Comparison of ENCODE assay signal across 9 cellular contexts in the genomic region with DNA sequence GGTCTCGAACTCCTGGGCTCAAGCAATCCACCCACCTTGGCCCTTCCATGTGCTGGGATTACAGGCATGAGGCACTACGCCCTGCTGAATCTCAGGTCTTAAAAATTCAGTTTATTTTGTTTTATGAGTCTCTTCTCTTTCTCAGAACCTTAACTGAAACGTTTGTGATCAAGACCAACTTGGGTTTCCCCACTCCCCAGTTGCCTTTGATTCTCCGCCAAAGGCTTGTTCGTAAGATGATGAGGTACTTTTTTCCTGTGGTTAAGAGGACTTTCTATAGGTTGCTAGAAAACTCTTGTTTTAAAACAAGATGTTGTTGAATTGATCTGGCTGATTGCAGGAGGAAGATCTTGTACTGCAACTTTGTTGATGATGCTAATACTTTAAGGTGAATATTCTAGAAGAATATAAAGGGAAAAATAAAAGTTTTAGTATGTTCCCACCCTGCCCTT. TPM values are rescaled to one million over a fixed set of nuclear protein-coding genes. Genes with fewer than 3 reads are reported as not detected.
DNase-seq lines count a peak whose midpoint lies in the region; ATAC-seq, FAIRE-seq and TF ChIP-seq lines count a peak whose summit lies in the region.
"Had no signal": no experiment of that assay in that cellular context is flagged by ENCODE, and none has a peak within 500 bp of the region (broad histone marks: within the 10 kb centered on the region; RNA-seq: fewer than 3 reads in every experiment).

No MANE protein-coding gene starts in this region.

- DNase-seq in GM12878 (ENCODE audit: low read depth, low spot score) (peak; percentile 90), suprapubic skin (ENCODE audit: low spot score in 2 of 2) (no peak), NCI-H1930 (lab: John Stamatoyannopoulos, UW) (no peak), NCI-H128 (lab: John Stamatoyannopoulos, UW; ENCODE audit: unreplicated experiment) (no peak)
- DNase-seq in stimulated activated CD4-positive, alpha-beta T cell treated with anti-CD3 and anti-CD28 coated beads, TNF-alpha, amount 100 ng/mL, for 4 hours (ENCODE audit: low read depth in 3 of 3), result peak; percentile 6 to 49 (median 48)

- H3K36me3 ChIP-seq in ACC112 (ENCODE audit: insufficient read depth, low read length), result peaks cover 20% of the 10 kb centered on the region
- H3K36me3 ChIP-seq in GM12878 (ENCODE audit: control insufficient read depth in 2 of 2, insufficient read depth in 2 of 2, low read length in 1 of 2), result peaks cover 2 to 3% of the 10 kb centered on the region in 2 experiments; a peak in 2 of 4 replicates
- no peaks in the 10 kb centered on the region for H3K36me3 ChIP-seq in suprapubic skin

- H3K27me3 Mint-ChIP-seq in T-helper 1 cell treated with Interleukin-12 subunit alpha and Interleukin-12 subunit beta and Interleukin-4 antibody, amounts not matched to agents 30 μg/mL and 1 μg/mL, for 36 hours (ENCODE audit: low read depth), result no peaks in the 10 kb centered on the region

- H3K27ac ChIP-seq in ACC112 (ENCODE audit: low read depth, low read length), result 0 out of 2 replicates have a peak overlapping the region, but pooled peaks have one; percentile 22
- peak overlapping the region; percentile 85 for H3K27ac ChIP-seq in GM12878 (ENCODE audit: control insufficient read depth, insufficient read depth)
- H3K27ac ChIP-seq in suprapubic skin, result no peak overlapping the region
- H3K27ac ChIP-seq: C4-2B had no signal

- H3K4me1 ChIP-seq in ACC112 (ENCODE audit: control insufficient read depth, insufficient read depth, low read length, unreplicated experiment), result peaks cover 27% of the 10 kb centered on the region
- peaks cover 22% of the 10 kb centered on the region for H3K4me1 ChIP-seq in GM12878 (ENCODE audit: control insufficient read depth, insufficient read depth, low read length)
- peaks cover 23% of the 10 kb centered on the region for H3K4me1 ChIP-seq in suprapubic skin

- peaks cover 24% of the 10 kb centered on the region for H3K9me3 Mint-ChIP-seq in T-helper 1 cell treated with Interleukin-12 subunit alpha and Interleukin-12 subunit beta and Interleukin-4 antibody, amounts not matched to agents 30 μg/mL and 1 μg/mL, for 36 hours

- H3K9ac ChIP-seq in GM12878 (ENCODE audit: control insufficient read depth, insufficient read depth, low read length), result peak overlapping the region; percentile 42; the same call in 1 of the 2 replicates

- H3K36me3 Mint-ChIP-seq in T-helper 1 cell treated with Interleukin-12 subunit alpha and Interleukin-12 subunit beta and Interleukin-4 antibody, amounts not matched to agents 30 μg/mL and 1 μg/mL, for 36 hours (ENCODE audit: low read depth), result peaks cover 49% of the 10 kb centered on the region

- no peaks in the 10 kb centered on the region for H3K27me3 ChIP-seq in ACC112 (ENCODE audit: insufficient read depth, low read length)
- H3K27me3 ChIP-seq in GM12878 (replicated peaks in 1 of 2; ENCODE audit: control insufficient read depth in 2 of 2, insufficient read depth in 2 of 2, low read length in 1 of 2), result no peaks in the 10 kb centered on the region
- H3K27me3 ChIP-seq in suprapubic skin, result no peaks in the 10 kb centered on the region

- TF ChIP-seq POLR2A in GM12878 (IDR thresholded peaks at IDR 0.05; ENCODE audit: low read depth, low read length) (no peak), suprapubic skin (IDR thresholded peaks at IDR 0.05) (no peak)

- H3K4me2 ChIP-seq in GM12878 (ENCODE audit: control insufficient read depth, insufficient read depth), result peak overlapping the region; percentile 78

- H2AFZ ChIP-seq in ACC112 (ENCODE audit: low read length, unreplicated experiment) (no peak overlapping the region), GM12878 (ENCODE audit: control insufficient read depth, low read depth, low read length) (no peak overlapping the region)

- RAD21 ChIA-PET in GM12878 (lab: Charles Lee; ENCODE audit: unreplicated experiment), result interaction anchor here (0.9 kb wide), 1 partner anchor 49 kb away, joined by 3 read pairs; no protein-coding TSS in a partner anchor

- in situ Hi-C loops in GM12878 (cut with MboI), result no loop called here

- ATAC-seq in GM21717 (IDR thresholded peaks at IDR 0.05; ENCODE audit: unreplicated experiment) (peak; percentile 61), GM12878 (peak; percentile 93)

- no peaks in the 10 kb centered on the region for H4K20me1 ChIP-seq in GM12878 (ENCODE audit: control insufficient read depth, insufficient read depth)

- peaks cover 96% of the 10 kb centered on the region for H3K79me2 ChIP-seq in ACC112 (ENCODE audit: control insufficient read depth, insufficient read depth, low read length, unreplicated experiment)
- peaks cover 81% of the 10 kb centered on the region for H3K79me2 ChIP-seq in GM12878 (ENCODE audit: control insufficient read depth, insufficient read depth, low read length)

- WGBS in GM12878 (ENCODE audit: insufficient coverage, insufficient replicate concordance, low lambda C conversion rate, missing lambda C conversion rate), result 1% methylated on average over 4 of the region's 5 CpGs
- WGBS in suprapubic skin, result 44% methylated on average over 5 of the region's 5 CpGs

- peak overlapping the region; percentile 84 for H3K4me3 Mint-ChIP-seq in T-helper 1 cell treated with Interleukin-12 subunit alpha and Interleukin-12 subunit beta and Interleukin-4 antibody, amounts not matched to agents 30 μg/mL and 1 μg/mL, for 36 hours

- H3K9me3 ChIP-seq in GM12878 (replicated peaks; ENCODE audit: control insufficient read depth, insufficient read depth, low read length), result peaks cover 15% of the 10 kb centered on the region; the same call in 2 of the 3 replicates
- no peaks in the 10 kb centered on the region for H3K9me3 ChIP-seq in suprapubic skin

- no peak overlapping the region for H3K4me3 ChIP-seq in ACC112 (ENCODE audit: low read depth, low read length)
- peak overlapping the region; percentile 63; the same call in 1 of the 2 replicates for H3K4me3 ChIP-seq in GM12878
- H3K4me3 ChIP-seq in suprapubic skin, result no peak overlapping the region

- POLR2A ChIA-PET in GM12878 (lab: Charles Lee), result interaction anchor here (1.0 to 2.8 kb wide), 4 partner anchors 10 to 72 kb away, joined by 3 to 21 read pairs (median 4); no protein-coding TSS in a partner anchor

- peak overlapping the region; percentile 100 for H3K27ac Mint-ChIP-seq in T-helper 1 cell treated with Interleukin-12 subunit alpha and Interleukin-12 subunit beta and Interleukin-4 antibody, amounts not matched to agents 30 μg/mL and 1 μg/mL, for 36 hours

- TSS peak; percentile 20 for BruUV-seq in GM12878 (replicated peaks; lab: Mats Ljungman, UMichigan)

- peak; percentile 65 for FAIRE-seq in GM12878 (lab: Jason Lieb, UNC)

- CTCF ChIA-PET in GM12878 (lab: Yijun Ruan, JAX), result no interaction called here

- intact Hi-C loops in GM12878 (cut with micrococcal nuclease; ENCODE audit: unreplicated experiment), result no loop called here

- SMC1A ChIA-PET in GM12878 (lab: Charles Lee; ENCODE audit: uncharacterized antibody, unreplicated experiment), result interaction anchor here (1.2 to 3.3 kb wide), 2 partner anchors 10 to 48 kb away, joined by 7 to 40 read pairs; no protein-coding TSS in a partner anchor

- TF ChIP-seq EP300 in GM12878 (IDR thresholded peaks at IDR 0.05; ENCODE audit: borderline replicate concordance in 1 of 2, control insufficient read depth in 1 of 2, low read depth in 2 of 2, low read length in 2 of 2), result peak; percentile 22 to 37; a peak in 1 of 4 replicates
- TF ChIP-seq EP300 in suprapubic skin (IDR thresholded peaks at IDR 0.05), result no peak

- TF ChIP-seq CTCF in GM12878 (IDR thresholded peaks at IDR 0.05 in 2 of 3, conservative IDR thresholded peaks at IDR 0.05 in 1 of 3; ENCODE audit: control insufficient read depth in 2 of 3, extremely low read depth in 1 of 3, insufficient read depth in 1 of 3, low read depth in 3 of 3, low read length in 3 of 3) (no peak), suprapubic skin (IDR thresholded peaks at IDR 0.05) (no peak)

- no peak for TF ChIP-seq RAD21 in GM12878 (IDR thresholded peaks at IDR 0.05; ENCODE audit: insufficient read depth, low read depth, low read length)

- peaks cover 58% of the 10 kb centered on the region for H3K4me1 Mint-ChIP-seq in T-helper 1 cell treated with Interleukin-12 subunit alpha and Interleukin-12 subunit beta and Interleukin-4 antibody, amounts not matched to agents 30 μg/mL and 1 μg/mL, for 36 hours (ENCODE audit: low read depth)

TF ChIP-seq in GM12878, 131 proteins besides CTCF, POLR2A, EP300 and RAD21 (continues in another document):
- TF ChIP-seq TCF7 (IDR thresholded peaks at IDR 0.05; ENCODE audit: borderline replicate concordance) (peak; percentile 94), NFYA (IDR thresholded peaks at IDR 0.05; ENCODE audit: borderline replicate concordance, low read depth, low read length) (no peak), FOXM1 (IDR thresholded peaks at IDR 0.05; ENCODE audit: low read depth, low read length) (peak; percentile 68; the same call in 1 of the 2 replicates), CREB1 (IDR thresholded peaks at IDR 0.05; ENCODE audit: low read depth) (0 out of 2 replicates have a peak, but pooled peaks have one; percentile 46)
- TF ChIP-seq, protein P1, sequence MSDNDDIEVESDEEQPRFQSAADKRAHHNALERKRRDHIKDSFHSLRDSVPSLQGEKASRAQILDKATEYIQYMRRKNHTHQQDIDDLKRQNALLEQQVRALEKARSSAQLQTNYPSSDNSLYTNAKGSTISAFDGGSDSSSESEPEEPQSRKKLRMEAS (IDR thresholded peaks at IDR 0.05; ENCODE audit: low read depth, low read length), result no peak

RNA-seq across cellular contexts. Expression of gene ABCC1, which starts 11.7 kb away (rescaled TPM):
- 142 and 148 TPM in 2 replicates for total RNA-seq in GM12878 (2013; cell fraction: nucleolus; rRNA removed)
- 18.9 and 21.8 TPM in 2 replicates for total RNA-seq in GM12878 (2014; rRNA removed)
- total RNA-seq in GM12878 (2014; rRNA removed; fragmentation: Illumina TruSeq; extraction: Trizol), result 12.1 and 12.2 TPM in 2 replicates
- total RNA-seq in GM12878 (2021), result 41.7 and 44.6 TPM in 2 replicates
- 20.3 TPM for polyA plus RNA-seq in GM12878 (2011; ENCODE audit: low read depth)
- 15.3 and 27.5 TPM in 2 replicates for polyA plus RNA-seq in GM12878 (2011; rRNA removed)
- 26.7 and 30.6 TPM in 2 replicates for polyA plus RNA-seq in GM12878 (2011; cell fraction: cytosol; rRNA removed)
- 92.6 and 98.5 TPM in 2 replicates for polyA plus RNA-seq in GM12878 (2011; cell fraction: nucleus; rRNA removed)
- polyA plus RNA-seq in GM12878 (2012), result 27.1 and 43.7 TPM in 2 replicates
- 19.1 and 21.7 TPM in 2 replicates for polyA plus RNA-seq in GM12878 (2014; fragmentation: Illumina TruSeq; extraction: Trizol)
- 1 to 10 TPM; 3.2 to 4.8 TPM for polyA plus RNA-seq in GM12878 (2014; fragmentation: Nextera tagmentation; extraction: Ambion mirVana)
- 16.9 and 20.6 TPM in 2 replicates for polyA plus RNA-seq in GM12878 (2014; rRNA removed)
- polyA plus RNA-seq in GM12878 (2016; fragmentation: Nextera tagmentation; extraction: Ambion mirVana), result 10 to 100 TPM in 1 of 2 experiments, 1 to 10 TPM in 1; 4.0 to 10.1 TPM
- polyA minus RNA-seq in GM12878 (2011; rRNA and poly(A)+ RNA removed), result 84.9 and 110 TPM in 2 replicates
- 20.8 and 28.8 TPM in 2 replicates for polyA minus RNA-seq in GM12878 (2011; cell fraction: cytosol; rRNA and poly(A)+ RNA removed)
- polyA minus RNA-seq in GM12878 (2011; cell fraction: nucleus; rRNA and poly(A)+ RNA removed), result 39.2 and 69.1 TPM in 2 replicates
- 10 to 100 TPM; 22.1 to 37.4 (median 27.2) TPM for total RNA-seq in suprapubic skin

Comparison
In these comparisons a context has a peak if more than half of its experiments do, and no peak if none do; other contexts are left out.
1. DNase-seq: peak in GM12878 (single experiment) and stimulated activated CD4-positive, alpha-beta T cell treated with anti-CD3 and anti-CD28 coated beads, TNF-alpha, amount 100 ng/mL, for 4 hours (3 of 3); none in suprapubic skin (0 of 2), NCI-H1930 (0 of 2) and NCI-H128 (single experiment).